In genomic region chr20:16619953-16620352, GRCh38 we compare ENCODE assay signal across 6 cellular contexts.
"Had no signal": no experiment of that assay in that cellular context is flagged by ENCODE, and none has a peak within 500 bp of the region (broad histone marks: within the 10 kb centered on the region; RNA-seq: fewer than 3 reads in every experiment).

No MANE protein-coding gene starts in this region.

- DNase-seq: H9, HCEC 1CT, IMR-90, KG1 had no signal

- H3K4me1 Mint-ChIP-seq: GM23338 had no signal

- H3K4me3 ChIP-seq: GM23338, K562 had no signal

- H3K4me3 Mint-ChIP-seq: GM23338, H9 had no signal

- H3K27ac Mint-ChIP-seq: GM23338, H9 had no signal

- ATAC-seq: GM23338, K562 had no signal

- H3K4me2 ChIP-seq: GM23338 had no signal
